1 cellular context compared by ENCODE assay signal in the genomic region with DNA sequence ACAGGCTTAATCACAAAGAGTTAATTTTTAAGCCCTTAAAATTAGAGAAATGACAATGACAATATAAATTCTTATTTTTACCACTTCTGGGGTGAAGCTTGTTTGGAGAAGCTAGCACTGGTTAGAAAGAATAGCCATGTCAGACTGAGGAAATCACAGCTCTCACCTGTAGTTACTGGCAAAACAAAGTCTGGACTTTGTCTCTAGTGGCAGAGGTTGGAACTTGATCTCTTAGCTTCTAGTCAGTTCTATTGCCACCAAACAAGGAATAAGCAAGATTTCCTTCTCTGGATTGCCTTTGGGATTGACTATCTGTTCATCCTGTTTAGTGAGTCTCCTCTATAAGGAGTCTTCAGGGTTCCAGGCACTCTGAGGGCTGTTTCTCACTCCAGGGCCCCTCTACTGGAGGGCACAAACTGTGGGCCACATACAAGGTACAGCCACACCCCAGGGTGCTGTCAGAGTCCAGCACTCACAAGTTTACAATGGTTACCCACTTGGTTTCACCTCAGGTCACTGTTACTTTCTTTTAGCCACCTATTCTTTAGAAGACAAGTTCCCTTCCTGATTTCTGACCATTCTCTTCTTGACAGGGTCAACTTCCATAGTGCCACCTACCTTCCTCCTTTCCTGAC.
TF ChIP-seq lines count a peak whose summit lies in the region.

No MANE protein-coding gene starts in this region.

TF ChIP-seq in HepG2, 621 proteins besides CTCF, POLR2A, EP300 and RAD21 (continued from another document):
- no peak for TF ChIP-seq HMGA1 (CRISPR knock-in tag; conservative IDR thresholded peaks at IDR 0.05)
- TF ChIP-seq ZNF296 (CRISPR knock-in tag; conservative IDR thresholded peaks at IDR 0.05) = no peak
- TF ChIP-seq, protein P1, sequence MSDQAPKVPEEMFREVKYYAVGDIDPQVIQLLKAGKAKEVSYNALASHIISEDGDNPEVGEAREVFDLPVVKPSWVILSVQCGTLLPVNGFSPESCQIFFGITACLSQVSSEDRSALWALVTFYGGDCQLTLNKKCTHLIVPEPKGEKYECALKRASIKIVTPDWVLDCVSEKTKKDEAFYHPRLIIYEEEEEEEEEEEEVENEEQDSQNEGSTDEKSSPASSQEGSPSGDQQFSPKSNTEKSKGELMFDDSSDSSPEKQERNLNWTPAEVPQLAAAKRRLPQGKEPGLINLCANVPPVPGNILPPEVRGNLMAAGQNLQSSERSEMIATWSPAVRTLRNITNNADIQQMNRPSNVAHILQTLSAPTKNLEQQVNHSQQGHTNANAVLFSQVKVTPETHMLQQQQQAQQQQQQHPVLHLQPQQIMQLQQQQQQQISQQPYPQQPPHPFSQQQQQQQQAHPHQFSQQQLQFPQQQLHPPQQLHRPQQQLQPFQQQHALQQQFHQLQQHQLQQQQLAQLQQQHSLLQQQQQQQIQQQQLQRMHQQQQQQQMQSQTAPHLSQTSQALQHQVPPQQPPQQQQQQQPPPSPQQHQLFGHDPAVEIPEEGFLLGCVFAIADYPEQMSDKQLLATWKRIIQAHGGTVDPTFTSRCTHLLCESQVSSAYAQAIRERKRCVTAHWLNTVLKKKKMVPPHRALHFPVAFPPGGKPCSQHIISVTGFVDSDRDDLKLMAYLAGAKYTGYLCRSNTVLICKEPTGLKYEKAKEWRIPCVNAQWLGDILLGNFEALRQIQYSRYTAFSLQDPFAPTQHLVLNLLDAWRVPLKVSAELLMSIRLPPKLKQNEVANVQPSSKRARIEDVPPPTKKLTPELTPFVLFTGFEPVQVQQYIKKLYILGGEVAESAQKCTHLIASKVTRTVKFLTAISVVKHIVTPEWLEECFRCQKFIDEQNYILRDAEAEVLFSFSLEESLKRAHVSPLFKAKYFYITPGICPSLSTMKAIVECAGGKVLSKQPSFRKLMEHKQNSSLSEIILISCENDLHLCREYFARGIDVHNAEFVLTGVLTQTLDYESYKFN (CRISPR knock-in tag; conservative IDR thresholded peaks at IDR 0.05) = peak; percentile 35; the same call in 1 of the 2 replicates
- no peak for TF ChIP-seq NRL (CRISPR knock-in tag; IDR thresholded peaks at IDR 0.05; ENCODE audit: borderline replicate concordance)
- TF ChIP-seq NCOA5 (CRISPR knock-in tag; IDR thresholded peaks at IDR 0.05) = no peak
- TF ChIP-seq KDM3A (CRISPR knock-in tag; IDR thresholded peaks at IDR 0.05; ENCODE audit: low read depth) = no peak
- TF ChIP-seq, protein P2, sequence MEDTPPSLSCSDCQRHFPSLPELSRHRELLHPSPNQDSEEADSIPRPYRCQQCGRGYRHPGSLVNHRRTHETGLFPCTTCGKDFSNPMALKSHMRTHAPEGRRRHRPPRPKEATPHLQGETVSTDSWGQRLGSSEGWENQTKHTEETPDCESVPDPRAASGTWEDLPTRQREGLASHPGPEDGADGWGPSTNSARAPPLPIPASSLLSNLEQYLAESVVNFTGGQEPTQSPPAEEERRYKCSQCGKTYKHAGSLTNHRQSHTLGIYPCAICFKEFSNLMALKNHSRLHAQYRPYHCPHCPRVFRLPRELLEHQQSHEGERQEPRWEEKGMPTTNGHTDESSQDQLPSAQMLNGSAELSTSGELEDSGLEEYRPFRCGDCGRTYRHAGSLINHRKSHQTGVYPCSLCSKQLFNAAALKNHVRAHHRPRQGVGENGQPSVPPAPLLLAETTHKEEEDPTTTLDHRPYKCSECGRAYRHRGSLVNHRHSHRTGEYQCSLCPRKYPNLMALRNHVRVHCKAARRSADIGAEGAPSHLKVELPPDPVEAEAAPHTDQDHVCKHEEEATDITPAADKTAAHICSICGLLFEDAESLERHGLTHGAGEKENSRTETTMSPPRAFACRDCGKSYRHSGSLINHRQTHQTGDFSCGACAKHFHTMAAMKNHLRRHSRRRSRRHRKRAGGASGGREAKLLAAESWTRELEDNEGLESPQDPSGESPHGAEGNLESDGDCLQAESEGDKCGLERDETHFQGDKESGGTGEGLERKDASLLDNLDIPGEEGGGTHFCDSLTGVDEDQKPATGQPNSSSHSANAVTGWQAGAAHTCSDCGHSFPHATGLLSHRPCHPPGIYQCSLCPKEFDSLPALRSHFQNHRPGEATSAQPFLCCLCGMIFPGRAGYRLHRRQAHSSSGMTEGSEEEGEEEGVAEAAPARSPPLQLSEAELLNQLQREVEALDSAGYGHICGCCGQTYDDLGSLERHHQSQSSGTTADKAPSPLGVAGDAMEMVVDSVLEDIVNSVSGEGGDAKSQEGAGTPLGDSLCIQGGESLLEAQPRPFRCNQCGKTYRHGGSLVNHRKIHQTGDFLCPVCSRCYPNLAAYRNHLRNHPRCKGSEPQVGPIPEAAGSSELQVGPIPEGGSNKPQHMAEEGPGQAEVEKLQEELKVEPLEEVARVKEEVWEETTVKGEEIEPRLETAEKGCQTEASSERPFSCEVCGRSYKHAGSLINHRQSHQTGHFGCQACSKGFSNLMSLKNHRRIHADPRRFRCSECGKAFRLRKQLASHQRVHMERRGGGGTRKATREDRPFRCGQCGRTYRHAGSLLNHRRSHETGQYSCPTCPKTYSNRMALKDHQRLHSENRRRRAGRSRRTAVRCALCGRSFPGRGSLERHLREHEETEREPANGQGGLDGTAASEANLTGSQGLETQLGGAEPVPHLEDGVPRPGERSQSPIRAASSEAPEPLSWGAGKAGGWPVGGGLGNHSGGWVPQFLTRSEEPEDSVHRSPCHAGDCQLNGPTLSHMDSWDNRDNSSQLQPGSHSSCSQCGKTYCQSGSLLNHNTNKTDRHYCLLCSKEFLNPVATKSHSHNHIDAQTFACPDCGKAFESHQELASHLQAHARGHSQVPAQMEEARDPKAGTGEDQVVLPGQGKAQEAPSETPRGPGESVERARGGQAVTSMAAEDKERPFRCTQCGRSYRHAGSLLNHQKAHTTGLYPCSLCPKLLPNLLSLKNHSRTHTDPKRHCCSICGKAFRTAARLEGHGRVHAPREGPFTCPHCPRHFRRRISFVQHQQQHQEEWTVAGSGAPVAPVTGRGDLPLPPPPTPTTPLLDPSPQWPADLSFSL (CRISPR knock-in tag; IDR thresholded peaks at IDR 0.05) = no peak
- TF ChIP-seq ZBTB7B (CRISPR knock-in tag; IDR thresholded peaks at IDR 0.05) = no peak
- TF ChIP-seq MIER3 (CRISPR knock-in tag; IDR thresholded peaks at IDR 0.05; ENCODE audit: borderline replicate concordance) = no peak
- TF ChIP-seq, protein P3, sequence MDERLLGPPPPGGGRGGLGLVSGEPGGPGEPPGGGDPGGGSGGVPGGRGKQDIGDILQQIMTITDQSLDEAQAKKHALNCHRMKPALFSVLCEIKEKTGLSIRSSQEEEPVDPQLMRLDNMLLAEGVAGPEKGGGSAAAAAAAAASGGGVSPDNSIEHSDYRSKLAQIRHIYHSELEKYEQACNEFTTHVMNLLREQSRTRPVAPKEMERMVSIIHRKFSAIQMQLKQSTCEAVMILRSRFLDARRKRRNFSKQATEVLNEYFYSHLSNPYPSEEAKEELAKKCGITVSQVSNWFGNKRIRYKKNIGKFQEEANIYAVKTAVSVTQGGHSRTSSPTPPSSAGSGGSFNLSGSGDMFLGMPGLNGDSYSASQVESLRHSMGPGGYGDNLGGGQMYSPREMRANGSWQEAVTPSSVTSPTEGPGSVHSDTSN (CRISPR knock-in tag; IDR thresholded peaks at IDR 0.05) = no peak
- TF ChIP-seq PLRG1 (conservative IDR thresholded peaks at IDR 0.05) = no peak
- TF ChIP-seq ZNF235 (CRISPR knock-in tag; IDR thresholded peaks at IDR 0.05; ENCODE audit: borderline replicate concordance) = no peak
- no peak for TF ChIP-seq SMAD9 (CRISPR knock-in tag; IDR thresholded peaks at IDR 0.05)
- TF ChIP-seq, protein P4, sequence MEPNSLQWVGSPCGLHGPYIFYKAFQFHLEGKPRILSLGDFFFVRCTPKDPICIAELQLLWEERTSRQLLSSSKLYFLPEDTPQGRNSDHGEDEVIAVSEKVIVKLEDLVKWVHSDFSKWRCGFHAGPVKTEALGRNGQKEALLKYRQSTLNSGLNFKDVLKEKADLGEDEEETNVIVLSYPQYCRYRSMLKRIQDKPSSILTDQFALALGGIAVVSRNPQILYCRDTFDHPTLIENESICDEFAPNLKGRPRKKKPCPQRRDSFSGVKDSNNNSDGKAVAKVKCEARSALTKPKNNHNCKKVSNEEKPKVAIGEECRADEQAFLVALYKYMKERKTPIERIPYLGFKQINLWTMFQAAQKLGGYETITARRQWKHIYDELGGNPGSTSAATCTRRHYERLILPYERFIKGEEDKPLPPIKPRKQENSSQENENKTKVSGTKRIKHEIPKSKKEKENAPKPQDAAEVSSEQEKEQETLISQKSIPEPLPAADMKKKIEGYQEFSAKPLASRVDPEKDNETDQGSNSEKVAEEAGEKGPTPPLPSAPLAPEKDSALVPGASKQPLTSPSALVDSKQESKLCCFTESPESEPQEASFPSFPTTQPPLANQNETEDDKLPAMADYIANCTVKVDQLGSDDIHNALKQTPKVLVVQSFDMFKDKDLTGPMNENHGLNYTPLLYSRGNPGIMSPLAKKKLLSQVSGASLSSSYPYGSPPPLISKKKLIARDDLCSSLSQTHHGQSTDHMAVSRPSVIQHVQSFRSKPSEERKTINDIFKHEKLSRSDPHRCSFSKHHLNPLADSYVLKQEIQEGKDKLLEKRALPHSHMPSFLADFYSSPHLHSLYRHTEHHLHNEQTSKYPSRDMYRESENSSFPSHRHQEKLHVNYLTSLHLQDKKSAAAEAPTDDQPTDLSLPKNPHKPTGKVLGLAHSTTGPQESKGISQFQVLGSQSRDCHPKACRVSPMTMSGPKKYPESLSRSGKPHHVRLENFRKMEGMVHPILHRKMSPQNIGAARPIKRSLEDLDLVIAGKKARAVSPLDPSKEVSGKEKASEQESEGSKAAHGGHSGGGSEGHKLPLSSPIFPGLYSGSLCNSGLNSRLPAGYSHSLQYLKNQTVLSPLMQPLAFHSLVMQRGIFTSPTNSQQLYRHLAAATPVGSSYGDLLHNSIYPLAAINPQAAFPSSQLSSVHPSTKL (CRISPR knock-in tag; IDR thresholded peaks at IDR 0.05) = peak; percentile 61
- TF ChIP-seq SKI (IDR thresholded peaks at IDR 0.05; ENCODE audit: partially characterized antibody) = no peak
